Comparison of ENCODE assay signal across 8 cellular contexts in the genomic region with DNA sequence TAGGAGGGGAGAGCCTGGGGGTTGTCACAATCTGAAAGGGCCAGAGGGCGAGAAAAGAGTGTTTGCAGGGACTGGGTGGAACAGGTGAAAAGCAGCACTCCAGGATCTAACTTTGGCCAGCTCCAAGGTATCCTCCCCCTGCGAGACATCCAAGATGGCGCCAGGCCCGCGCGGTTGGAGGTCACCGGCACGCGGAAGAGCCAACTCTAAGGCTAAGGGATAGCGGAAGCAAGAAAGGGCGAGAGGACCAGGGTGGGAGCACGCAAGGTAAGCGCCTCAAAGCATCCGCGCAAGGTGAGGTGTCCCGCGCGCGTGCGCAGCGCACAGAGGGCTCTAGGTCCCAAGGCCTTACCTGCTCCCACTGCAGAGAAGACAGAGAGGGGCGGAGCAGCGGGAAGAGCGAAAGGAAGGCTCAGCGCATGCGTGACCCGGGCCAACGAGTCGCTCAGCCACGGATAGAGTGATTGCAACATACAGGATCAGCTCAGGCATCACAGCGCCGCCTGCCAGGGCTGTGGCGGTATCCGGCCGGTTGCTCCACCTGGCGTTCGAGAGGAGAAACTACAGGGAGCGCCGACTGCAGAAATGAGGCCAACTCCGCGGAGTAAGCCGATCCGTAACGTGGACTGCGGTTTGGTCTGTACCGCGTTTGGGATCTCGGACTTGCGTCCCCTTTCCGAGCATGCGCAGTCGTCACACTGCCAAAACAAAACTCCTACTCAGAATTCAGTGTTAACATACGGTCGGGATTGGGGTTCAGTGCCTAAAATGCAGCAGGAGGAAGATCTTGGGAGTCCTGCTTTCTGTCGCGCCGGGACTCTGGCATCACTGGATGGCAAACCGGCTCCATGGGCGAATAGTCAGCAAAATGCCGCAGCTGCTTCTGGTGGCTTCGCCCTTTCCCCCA. TPM values are rescaled to one million over a fixed set of nuclear protein-coding genes. Genes with fewer than 3 reads are reported as not detected.
DNase-seq lines count a peak whose midpoint lies in the region; TF ChIP-seq lines count a peak whose summit lies in the region.

A gene (minus strand): TSS at position 383 of the 907 bp plus-strand sequence. CDS start 3,469 bp downstream, outside the sequence.

- no peak within 1 kb of the TSS for H3K23ac ChIP-seq in H9 (ENCODE audit: insufficient read length, low read depth, low read length)

- H3K9me3 ChIP-seq in H9 (ENCODE audit: control insufficient read depth, low read depth, low read length), result no peaks in the 10 kb centered on the region

- H3K4me3 ChIP-seq in fibroblast of pulmonary artery (replicated peaks; ENCODE audit: low read depth, low read length), result peak within 1 kb of the TSS; percentile 91

- H3K9ac ChIP-seq in H9 (ENCODE audit: extremely low read depth, insufficient read length, low read length), result peak within 1 kb of the TSS; percentile 97

- peak within 1 kb of the TSS; percentile 79 for H4K5ac ChIP-seq in H9 (ENCODE audit: insufficient read length, low read depth, low read length)

- no peak within 1 kb of the TSS for H2BK15ac ChIP-seq in H9 (ENCODE audit: low read depth, low read length)

- H2AK5ac ChIP-seq in H9 (ENCODE audit: insufficient read length, low read length), result no peak within 1 kb of the TSS

- H2BK20ac ChIP-seq in H9 (ENCODE audit: low read depth, low read length, poor library complexity, severe bottlenecking), result no peak within 1 kb of the TSS

- H3K4me1 ChIP-seq in H9 (ENCODE audit: insufficient read depth, low read length), result peaks cover 7% of the 10 kb centered on the region

- H4K91ac ChIP-seq in H9 (ENCODE audit: insufficient read length, low read depth, low read length), result no peak within 1 kb of the TSS

- peak within 1 kb of the TSS; percentile 82 for H3K27ac ChIP-seq in H9 (ENCODE audit: insufficient read length, low read depth, low read length)

- H3K14ac ChIP-seq in H9 (ENCODE audit: insufficient read depth, low read length), result peak within 1 kb of the TSS; percentile 95

- peak within 1 kb of the TSS; percentile 99 to 100 (median 99) for H3K27ac Mint-ChIP-seq in H9
- H3K27ac Mint-ChIP-seq in nephron, result peak within 1 kb of the TSS; percentile 98 to 99 (median 99)
- H3K27ac Mint-ChIP-seq in stimulated activated naive CD8-positive, alpha-beta T cell treated with anti-CD3 and anti-CD28 coated beads, Interleukin-15, Interleukin-2, amounts not matched to agents 100 ng/mL and 50 ng/mL, for 24 hours, result peak within 1 kb of the TSS; percentile 98

- peaks cover 30 to 41% of the 10 kb centered on the region in 2 experiments for H3K4me1 Mint-ChIP-seq in H9
- H3K4me1 Mint-ChIP-seq in nephron, result peaks cover 48% of the 10 kb centered on the region
- peaks cover 45% of the 10 kb centered on the region for H3K4me1 Mint-ChIP-seq in stimulated activated naive CD8-positive, alpha-beta T cell treated with anti-CD3 and anti-CD28 coated beads, Interleukin-15, Interleukin-2, amounts not matched to agents 100 ng/mL and 50 ng/mL, for 24 hours (ENCODE audit: low read depth)

- no peaks in the 10 kb centered on the region for H4K20me1 ChIP-seq in H9 (ENCODE audit: control insufficient read depth, insufficient read depth, insufficient read length)

- no peak within 1 kb of the TSS; the same call in 1 of the 2 replicates for H3K4ac ChIP-seq in H9 (ENCODE audit: low read depth, low read length)

- peaks cover 0 to 4% of the 10 kb centered on the region in 2 experiments; a peak in 1 of 5 replicates for H3K9me3 Mint-ChIP-seq in H9
- H3K9me3 Mint-ChIP-seq in nephron, result no peaks in the 10 kb centered on the region
- no peaks in the 10 kb centered on the region for H3K9me3 Mint-ChIP-seq in stimulated activated naive CD8-positive, alpha-beta T cell treated with anti-CD3 and anti-CD28 coated beads, Interleukin-15, Interleukin-2, amounts not matched to agents 100 ng/mL and 50 ng/mL, for 24 hours

- no peaks in the 10 kb centered on the region for H3K27me3 ChIP-seq in H9 (ENCODE audit: insufficient read depth, low read length)

- WGBS in H9 (ENCODE audit: extremely low coverage, insufficient read length, low lambda C conversion rate), result no CpG with 5 or more reads among the region's 61 CpGs

- H3K4me3 Mint-ChIP-seq in H9 (peak within 1 kb of the TSS; percentile 90 to 98), nephron (peak within 1 kb of the TSS; percentile 90 to 95 (median 91))
- H3K4me3 Mint-ChIP-seq in stimulated activated naive CD8-positive, alpha-beta T cell treated with anti-CD3 and anti-CD28 coated beads, Interleukin-15, Interleukin-2, amounts not matched to agents 100 ng/mL and 50 ng/mL, for 24 hours, result peak within 1 kb of the TSS; percentile 100

- peak within 1 kb of the TSS; percentile 84 for H2BK5ac ChIP-seq in H9 (ENCODE audit: insufficient read length, low read length)

- peak within 1 kb of the TSS; percentile 11 for H2BK12ac ChIP-seq in H9 (ENCODE audit: insufficient read length, low read depth, low read length)

- peak within 1 kb of the TSS; percentile 26 for H2BK120ac ChIP-seq in H9 (ENCODE audit: low read depth, low read length, poor library complexity, severe bottlenecking)

- peaks cover 3% of the 10 kb centered on the region for H3K79me1 ChIP-seq in H9 (ENCODE audit: insufficient read depth, low read depth, low read length, poor library complexity, severe bottlenecking)

- no peaks in the 10 kb centered on the region for H3K79me2 ChIP-seq in H9 (ENCODE audit: insufficient read depth, low read length)

- H3K18ac ChIP-seq in H9 (ENCODE audit: insufficient read length, low read depth, low read length), result peak within 1 kb of the TSS; percentile 98

- peak within 1 kb of the TSS; percentile 42 for H3K56ac ChIP-seq in H9 (ENCODE audit: insufficient read length, low read depth, low read length)

- H3K36me3 Mint-ChIP-seq in H9 (ENCODE audit: insufficient read depth in 1 of 3, low read depth in 3 of 3) (peaks cover 28 to 38% (median 35%) of the 10 kb centered on the region in 3 experiments; a peak in 6 of 7 replicates), nephron (ENCODE audit: low read depth) (peaks cover 28% of the 10 kb centered on the region)
- H3K36me3 Mint-ChIP-seq in stimulated activated naive CD8-positive, alpha-beta T cell treated with anti-CD3 and anti-CD28 coated beads, Interleukin-15, Interleukin-2, amounts not matched to agents 100 ng/mL and 50 ng/mL, for 24 hours (ENCODE audit: low read depth), result peaks cover 38% of the 10 kb centered on the region

- H2AFZ ChIP-seq in H9 (ENCODE audit: low read length), result no peak within 1 kb of the TSS

- DNase-seq in GDM1 (lab: John Stamatoyannopoulos, UW), result peak; percentile 98
- DNase-seq in H9, result peak; percentile 100
- DNase-seq in M059J (ENCODE audit: low read depth), result peak; percentile 96
- DNase-seq in SHP77 (lab: John Stamatoyannopoulos, UW), result peak; percentile 95 to 96
- DNase-seq in activated effector memory CD4-positive, alpha-beta T cell treated with Interleukin-2 at 50 U/mL for 16 hours, result peak; percentile 96
- peak; percentile 99 for DNase-seq in fibroblast of pulmonary artery (ENCODE audit: low read depth)

- peaks cover 3% of the 10 kb centered on the region for H3K27me3 Mint-ChIP-seq in H9 (ENCODE audit: low read depth)
- no peaks in the 10 kb centered on the region for H3K27me3 Mint-ChIP-seq in nephron (ENCODE audit: low read depth)
- peaks cover 24% of the 10 kb centered on the region for H3K27me3 Mint-ChIP-seq in stimulated activated naive CD8-positive, alpha-beta T cell treated with anti-CD3 and anti-CD28 coated beads, Interleukin-15, Interleukin-2, amounts not matched to agents 100 ng/mL and 50 ng/mL, for 24 hours

- H3K23me2 ChIP-seq in H9 (ENCODE audit: insufficient read length, low read depth, low read length, poor library complexity, severe bottlenecking), result peaks cover 19% of the 10 kb centered on the region

- no peak within 1 kb of the TSS for H3T11ph ChIP-seq in H9 (ENCODE audit: low read length)

- peak within 1 kb of the TSS; percentile 87 for H3K4me2 ChIP-seq in H9 (ENCODE audit: insufficient read depth, insufficient read length, low read length)

- peak; percentile 99 for TF ChIP-seq CTCF in H9 (conservative IDR thresholded peaks at IDR 0.05)
- peak; percentile 97 for TF ChIP-seq CTCF in fibroblast of pulmonary artery (IDR thresholded peaks at IDR 0.05; ENCODE audit: low read length, missing control alignments)
- peak; percentile 99 to 100 (median 100) for TF ChIP-seq CTCF in nephron (IDR thresholded peaks at IDR 0.05; ENCODE audit: unreplicated experiment in 3 of 3)

- H4K8ac ChIP-seq in H9 (replicated peaks; ENCODE audit: insufficient read length, low read depth, low read length), result no peak within 1 kb of the TSS

RNA-seq across cellular contexts. Expression of the gene that starts here (rescaled TPM):
- 379 and 389 TPM in 2 replicates for total RNA-seq in H9 (2021)
- total RNA-seq in M059J (2014; rRNA removed; shearing (Covaris generic)), result 206 and 387 TPM in 2 replicates

Comparison
In these comparisons a context has a peak if more than half of its experiments do, and no peak if none do; other contexts are left out.
1. Peak in every context shown above with its lines: DNase-seq, H3K4me3 ChIP-seq and H3K27ac ChIP-seq.